In genomic region chr17:39688945-39689344, GRCh38 we compare ENCODE assay signal across 1 cellular context.
TF ChIP-seq lines count a peak whose summit lies in the region.

No MANE protein-coding gene starts in this region.

TF ChIP-seq in A549, 52 proteins besides CTCF, POLR2A, EP300 and RAD21:
- TF ChIP-seq SREBF2 (IDR thresholded peaks at IDR 0.05) (no peak), ZC3H11A (IDR thresholded peaks at IDR 0.05) (no peak), FOSB (CRISPR knock-in tag; IDR thresholded peaks at IDR 0.05) (no peak), RNF2 (IDR thresholded peaks at IDR 0.05; ENCODE audit: borderline replicate concordance, low read depth) (no peak), HOXA7 (CRISPR knock-in tag; IDR thresholded peaks at IDR 0.05) (no peak), ESRRA (IDR thresholded peaks at IDR 0.05; ENCODE audit: borderline replicate concordance, low read length) (no peak), KDM5A (IDR thresholded peaks at IDR 0.05) (no peak), HEYL (CRISPR knock-in tag; IDR thresholded peaks at IDR 0.05) (no peak), FOSL2 (IDR thresholded peaks at IDR 0.05) (no peak), FOSL2 (CRISPR knock-in tag; IDR thresholded peaks at IDR 0.05) (no peak)
- TF ChIP-seq, protein P1, sequence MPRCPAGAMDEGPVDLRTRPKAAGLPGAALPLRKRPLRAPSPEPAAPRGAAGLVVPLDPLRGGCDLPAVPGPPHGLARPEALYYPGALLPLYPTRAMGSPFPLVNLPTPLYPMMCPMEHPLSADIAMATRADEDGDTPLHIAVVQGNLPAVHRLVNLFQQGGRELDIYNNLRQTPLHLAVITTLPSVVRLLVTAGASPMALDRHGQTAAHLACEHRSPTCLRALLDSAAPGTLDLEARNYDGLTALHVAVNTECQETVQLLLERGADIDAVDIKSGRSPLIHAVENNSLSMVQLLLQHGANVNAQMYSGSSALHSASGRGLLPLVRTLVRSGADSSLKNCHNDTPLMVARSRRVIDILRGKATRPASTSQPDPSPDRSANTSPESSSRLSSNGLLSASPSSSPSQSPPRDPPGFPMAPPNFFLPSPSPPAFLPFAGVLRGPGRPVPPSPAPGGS (IDR thresholded peaks at IDR 0.05), result no peak
